1 cellular context compared by ENCODE assay signal in the genomic region with DNA sequence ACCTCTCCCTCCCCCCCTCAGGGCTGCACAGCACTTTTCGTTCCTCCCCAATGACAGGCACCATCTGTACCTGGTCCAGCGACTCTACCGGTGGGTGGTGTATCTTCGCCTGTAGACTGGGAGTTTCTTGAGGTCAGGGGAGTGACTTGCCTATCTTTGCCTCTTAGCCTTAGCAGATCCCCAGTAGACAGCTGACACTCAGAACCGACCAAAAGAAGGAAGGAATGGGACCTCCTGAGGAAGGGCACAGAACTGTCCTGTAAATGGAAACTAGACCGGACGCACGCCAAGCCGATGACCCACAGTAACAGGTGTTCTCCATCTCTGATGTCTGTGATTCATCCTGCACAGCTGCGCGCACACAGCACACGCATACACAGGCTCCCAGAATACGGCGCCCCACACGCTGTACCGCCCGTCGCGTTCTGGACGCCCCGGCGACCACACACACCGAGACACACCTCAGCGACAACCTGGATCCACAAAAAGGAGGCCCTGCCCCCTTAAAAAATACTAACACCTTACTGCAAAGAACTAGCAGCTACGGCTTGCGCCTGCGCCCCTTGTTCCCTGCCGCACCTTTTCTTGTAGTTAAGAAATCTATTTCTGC.
A peak's percentile ranks its signal among the peaks of the same experiment; 100 is the strongest.
TF ChIP-seq lines count a peak whose summit lies in the region.

No MANE protein-coding gene starts in this region.

TF ChIP-seq in WTC11, 78 proteins besides CTCF, POLR2A, EP300 and RAD21 (continued from another document):
- TF ChIP-seq, protein P1, sequence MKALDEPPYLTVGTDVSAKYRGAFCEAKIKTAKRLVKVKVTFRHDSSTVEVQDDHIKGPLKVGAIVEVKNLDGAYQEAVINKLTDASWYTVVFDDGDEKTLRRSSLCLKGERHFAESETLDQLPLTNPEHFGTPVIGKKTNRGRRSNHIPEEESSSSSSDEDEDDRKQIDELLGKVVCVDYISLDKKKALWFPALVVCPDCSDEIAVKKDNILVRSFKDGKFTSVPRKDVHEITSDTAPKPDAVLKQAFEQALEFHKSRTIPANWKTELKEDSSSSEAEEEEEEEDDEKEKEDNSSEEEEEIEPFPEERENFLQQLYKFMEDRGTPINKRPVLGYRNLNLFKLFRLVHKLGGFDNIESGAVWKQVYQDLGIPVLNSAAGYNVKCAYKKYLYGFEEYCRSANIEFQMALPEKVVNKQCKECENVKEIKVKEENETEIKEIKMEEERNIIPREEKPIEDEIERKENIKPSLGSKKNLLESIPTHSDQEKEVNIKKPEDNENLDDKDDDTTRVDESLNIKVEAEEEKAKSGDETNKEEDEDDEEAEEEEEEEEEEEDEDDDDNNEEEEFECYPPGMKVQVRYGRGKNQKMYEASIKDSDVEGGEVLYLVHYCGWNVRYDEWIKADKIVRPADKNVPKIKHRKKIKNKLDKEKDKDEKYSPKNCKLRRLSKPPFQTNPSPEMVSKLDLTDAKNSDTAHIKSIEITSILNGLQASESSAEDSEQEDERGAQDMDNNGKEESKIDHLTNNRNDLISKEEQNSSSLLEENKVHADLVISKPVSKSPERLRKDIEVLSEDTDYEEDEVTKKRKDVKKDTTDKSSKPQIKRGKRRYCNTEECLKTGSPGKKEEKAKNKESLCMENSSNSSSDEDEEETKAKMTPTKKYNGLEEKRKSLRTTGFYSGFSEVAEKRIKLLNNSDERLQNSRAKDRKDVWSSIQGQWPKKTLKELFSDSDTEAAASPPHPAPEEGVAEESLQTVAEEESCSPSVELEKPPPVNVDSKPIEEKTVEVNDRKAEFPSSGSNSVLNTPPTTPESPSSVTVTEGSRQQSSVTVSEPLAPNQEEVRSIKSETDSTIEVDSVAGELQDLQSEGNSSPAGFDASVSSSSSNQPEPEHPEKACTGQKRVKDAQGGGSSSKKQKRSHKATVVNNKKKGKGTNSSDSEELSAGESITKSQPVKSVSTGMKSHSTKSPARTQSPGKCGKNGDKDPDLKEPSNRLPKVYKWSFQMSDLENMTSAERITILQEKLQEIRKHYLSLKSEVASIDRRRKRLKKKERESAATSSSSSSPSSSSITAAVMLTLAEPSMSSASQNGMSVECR (CRISPR knock-in tag; IDR thresholded peaks at IDR 0.05; ENCODE audit: borderline replicate concordance), result 0 out of 2 replicates have a peak, but pooled peaks have one; percentile 37
- TF ChIP-seq ZBTB21 (CRISPR knock-in tag; IDR thresholded peaks at IDR 0.05; ENCODE audit: borderline replicate concordance) (0 out of 2 replicates have a peak, but pooled peaks have one; percentile 19), JUN (CRISPR knock-in tag; IDR thresholded peaks at IDR 0.05) (no peak), SMAD3 (CRISPR knock-in tag; IDR thresholded peaks at IDR 0.05; ENCODE audit: borderline replicate concordance) (no peak)
- TF ChIP-seq, protein P2, sequence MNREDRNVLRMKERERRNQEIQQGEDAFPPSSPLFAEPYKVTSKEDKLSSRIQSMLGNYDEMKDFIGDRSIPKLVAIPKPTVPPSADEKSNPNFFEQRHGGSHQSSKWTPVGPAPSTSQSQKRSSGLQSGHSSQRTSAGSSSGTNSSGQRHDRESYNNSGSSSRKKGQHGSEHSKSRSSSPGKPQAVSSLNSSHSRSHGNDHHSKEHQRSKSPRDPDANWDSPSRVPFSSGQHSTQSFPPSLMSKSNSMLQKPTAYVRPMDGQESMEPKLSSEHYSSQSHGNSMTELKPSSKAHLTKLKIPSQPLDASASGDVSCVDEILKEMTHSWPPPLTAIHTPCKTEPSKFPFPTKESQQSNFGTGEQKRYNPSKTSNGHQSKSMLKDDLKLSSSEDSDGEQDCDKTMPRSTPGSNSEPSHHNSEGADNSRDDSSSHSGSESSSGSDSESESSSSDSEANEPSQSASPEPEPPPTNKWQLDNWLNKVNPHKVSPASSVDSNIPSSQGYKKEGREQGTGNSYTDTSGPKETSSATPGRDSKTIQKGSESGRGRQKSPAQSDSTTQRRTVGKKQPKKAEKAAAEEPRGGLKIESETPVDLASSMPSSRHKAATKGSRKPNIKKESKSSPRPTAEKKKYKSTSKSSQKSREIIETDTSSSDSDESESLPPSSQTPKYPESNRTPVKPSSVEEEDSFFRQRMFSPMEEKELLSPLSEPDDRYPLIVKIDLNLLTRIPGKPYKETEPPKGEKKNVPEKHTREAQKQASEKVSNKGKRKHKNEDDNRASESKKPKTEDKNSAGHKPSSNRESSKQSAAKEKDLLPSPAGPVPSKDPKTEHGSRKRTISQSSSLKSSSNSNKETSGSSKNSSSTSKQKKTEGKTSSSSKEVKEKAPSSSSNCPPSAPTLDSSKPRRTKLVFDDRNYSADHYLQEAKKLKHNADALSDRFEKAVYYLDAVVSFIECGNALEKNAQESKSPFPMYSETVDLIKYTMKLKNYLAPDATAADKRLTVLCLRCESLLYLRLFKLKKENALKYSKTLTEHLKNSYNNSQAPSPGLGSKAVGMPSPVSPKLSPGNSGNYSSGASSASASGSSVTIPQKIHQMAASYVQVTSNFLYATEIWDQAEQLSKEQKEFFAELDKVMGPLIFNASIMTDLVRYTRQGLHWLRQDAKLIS (CRISPR knock-in tag; IDR thresholded peaks at IDR 0.05; ENCODE audit: borderline replicate concordance), result no peak
- TF ChIP-seq, protein P3, sequence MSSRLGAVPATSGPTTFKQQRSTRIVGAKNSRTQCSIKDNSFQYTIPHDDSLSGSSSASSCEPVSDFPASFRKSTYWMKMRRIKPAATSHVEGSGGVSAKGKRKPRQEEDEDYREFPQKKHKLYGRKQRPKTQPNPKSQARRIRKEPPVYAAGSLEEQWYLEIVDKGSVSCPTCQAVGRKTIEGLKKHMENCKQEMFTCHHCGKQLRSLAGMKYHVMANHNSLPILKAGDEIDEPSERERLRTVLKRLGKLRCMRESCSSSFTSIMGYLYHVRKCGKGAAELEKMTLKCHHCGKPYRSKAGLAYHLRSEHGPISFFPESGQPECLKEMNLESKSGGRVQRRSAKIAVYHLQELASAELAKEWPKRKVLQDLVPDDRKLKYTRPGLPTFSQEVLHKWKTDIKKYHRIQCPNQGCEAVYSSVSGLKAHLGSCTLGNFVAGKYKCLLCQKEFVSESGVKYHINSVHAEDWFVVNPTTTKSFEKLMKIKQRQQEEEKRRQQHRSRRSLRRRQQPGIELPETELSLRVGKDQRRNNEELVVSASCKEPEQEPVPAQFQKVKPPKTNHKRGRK (CRISPR knock-in tag; IDR thresholded peaks at IDR 0.05; ENCODE audit: borderline replicate concordance), result no peak
